ENCODE assay signal across 11 cellular contexts in the genomic region with DNA sequence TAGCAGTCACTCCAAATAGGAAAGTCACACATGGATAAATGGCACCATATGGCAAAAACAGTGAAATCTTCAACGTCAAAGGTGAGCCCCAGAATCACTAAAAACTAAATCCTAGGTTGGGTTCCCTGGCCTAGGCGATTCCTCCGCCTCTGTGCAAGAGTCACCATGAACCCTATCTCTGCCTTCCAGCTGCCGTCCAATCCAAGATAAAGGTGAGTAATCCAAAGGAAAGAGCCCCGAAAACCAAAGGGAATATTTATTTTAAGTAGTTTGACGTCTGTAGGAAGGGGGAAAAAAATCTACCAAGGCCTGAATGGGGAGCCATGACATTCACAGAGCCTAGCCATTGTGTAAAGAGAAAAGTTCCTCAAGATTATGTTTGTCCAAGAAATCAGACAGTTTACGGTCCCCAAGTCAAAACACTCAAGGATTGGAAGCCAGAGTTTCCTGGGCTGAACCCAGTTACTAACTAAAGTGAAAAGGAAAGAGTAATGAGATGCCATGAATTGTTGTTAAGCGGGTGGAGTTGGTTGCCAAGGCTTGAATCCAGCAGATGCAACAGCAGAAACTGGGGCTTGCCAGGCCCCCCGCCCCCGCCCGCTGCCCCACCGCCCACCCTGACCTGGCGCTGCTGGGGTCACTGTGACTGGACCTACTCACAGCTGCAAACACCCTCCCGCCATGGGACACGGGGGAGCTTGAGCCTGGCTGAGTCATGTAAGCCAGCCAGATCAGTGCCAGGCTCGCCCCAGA. TPM values are rescaled to one million over a fixed set of nuclear protein-coding genes. Genes with fewer than 3 reads are reported as not detected.
DNase-seq lines count a peak whose midpoint lies in the region; ATAC-seq and TF ChIP-seq lines count a peak whose summit lies in the region.
"Had no signal": no experiment of that assay in that cellular context is flagged by ENCODE, and none has a peak within 500 bp of the region (broad histone marks: within the 10 kb centered on the region; RNA-seq: fewer than 3 reads in every experiment).

No MANE protein-coding gene starts in this region.

- no peak overlapping the region for H3K4me3 ChIP-seq in OCI-LY7 (ENCODE audit: low read depth, low read length, poor library complexity, severe bottlenecking)
- H3K4me3 ChIP-seq: heart left ventricle had no signal

- BruUV-seq in OCI-LY7 (replicated peaks; lab: Mats Ljungman, UMichigan) = no TSS peak

- no peaks in the 10 kb centered on the region for H3K36me3 ChIP-seq in OCI-LY7 (ENCODE audit: insufficient read depth, low read length)
- H3K36me3 ChIP-seq: heart left ventricle had no signal

- peak overlapping the region; percentile 94 for H3K27ac Mint-ChIP-seq in activated CD4-positive, alpha-beta T cell treated with anti-CD3 and anti-CD28 coated beads, Interleukin-2, amount 10 ng/mL, durations not matched to agents 7 days and 5 days
- peak overlapping the region; percentile 18 for H3K27ac Mint-ChIP-seq in endothelial cell (ENCODE audit: unreplicated experiment)
- H3K27ac Mint-ChIP-seq in stimulated activated effector memory CD8-positive, alpha-beta T cell treated with anti-CD3 and anti-CD28 coated beads, Interleukin-12 subunit alpha, Interleukin-12 subunit beta, amount 100 ng/mL, for 72 hours = peak overlapping the region; percentile 95

- DNase-seq in activated CD4-positive, alpha-beta T cell treated with anti-CD3 and anti-CD28 coated beads, Interleukin-2, amount 10 ng/mL, durations not matched to agents 7 days and 5 days = no peak
- DNase-seq in activated CD4-positive, alpha-beta T cell treated with anti-CD3 and anti-CD28 coated beads for 4 hours = no peak
- DNase-seq in OCI-LY7 (ENCODE audit: low spot score) = no peak
- DNase-seq in endothelial cell (ENCODE audit: low spot score) = no peak
- DNase-seq in stimulated activated effector memory CD8-positive, alpha-beta T cell treated with anti-CD3 and anti-CD28 coated beads, Interleukin-12 subunit alpha, Interleukin-12 subunit beta, amount 100 ng/mL, for 72 hours (ENCODE audit: low spot score in 2 of 2) = peak in 1 of 2 donors; percentile 46
- no peak for DNase-seq in NCI-H2107 (lab: John Stamatoyannopoulos, UW)
- no peak for DNase-seq in nucleus accumbens (lab: John Stamatoyannopoulos, UW)
- DNase-seq: Calu3, heart left ventricle had no signal

- no peaks in the 10 kb centered on the region for H3K9me3 ChIP-seq in OCI-LY7 (ENCODE audit: low read length)
- H3K9me3 ChIP-seq: heart left ventricle had no signal

- CTCF ChIA-PET in activated CD4-positive, alpha-beta T cell treated with anti-CD3 and anti-CD28 coated beads, Interleukin-2, amount 10 ng/mL, durations not matched to agents 7 days and 5 days (lab: Charles Lee) = interaction anchor here (0.9 to 2.4 kb wide), 6 partner anchors 74 to 589 kb away, joined by 3 to 14 read pairs (median 4); no protein-coding TSS in a partner anchor
- CTCF ChIA-PET in OCI-LY7 (lab: Charles Lee; ENCODE audit: unreplicated experiment) = interaction anchor here (1.5 to 4.6 kb wide), 6 partner anchors 8 to 108 kb away, joined by 4 to 78 read pairs (median 6); no protein-coding TSS in a partner anchor

- peak overlapping the region; percentile 90; the same call in 1 of the 2 replicates for H2AFZ ChIP-seq in OCI-LY7 (ENCODE audit: low read length)

- H3K9me2 ChIP-seq in OCI-LY7 (ENCODE audit: insufficient read depth, low read length) = no peaks in the 10 kb centered on the region

- peak overlapping the region; percentile 74 for H3K4me2 ChIP-seq in OCI-LY7 (ENCODE audit: low read length)

- peaks cover 100% of the 10 kb centered on the region for H3K4me1 ChIP-seq in OCI-LY7 (ENCODE audit: insufficient read depth, low read length, poor library complexity, severe bottlenecking)

- ATAC-seq in stimulated activated effector memory CD8-positive, alpha-beta T cell treated with anti-CD3 and anti-CD28 coated beads, Interleukin-12 subunit alpha, Interleukin-12 subunit beta, amount 100 ng/mL, for 72 hours = no peak
- ATAC-seq in GM19452 (IDR thresholded peaks at IDR 0.05; ENCODE audit: unreplicated experiment) = no peak
- ATAC-seq: esophagus mucosa had no signal

- peaks cover 8% of the 10 kb centered on the region for H3K36me3 Mint-ChIP-seq in activated CD4-positive, alpha-beta T cell treated with anti-CD3 and anti-CD28 coated beads, Interleukin-2, amount 10 ng/mL, durations not matched to agents 7 days and 5 days (ENCODE audit: low read depth)
- H3K36me3 Mint-ChIP-seq in endothelial cell (ENCODE audit: low read depth, unreplicated experiment) = peaks cover 3% of the 10 kb centered on the region
- H3K36me3 Mint-ChIP-seq in stimulated activated effector memory CD8-positive, alpha-beta T cell treated with anti-CD3 and anti-CD28 coated beads, Interleukin-12 subunit alpha, Interleukin-12 subunit beta, amount 100 ng/mL, for 72 hours = peaks cover 11% of the 10 kb centered on the region

- no peak for TF ChIP-seq CTCF in OCI-LY7 (conservative IDR thresholded peaks at IDR 0.05; ENCODE audit: low read length)
- no peak for TF ChIP-seq CTCF in endothelial cell (IDR thresholded peaks at IDR 0.05; ENCODE audit: unreplicated experiment)

- no peaks in the 10 kb centered on the region for H3K27me3 Mint-ChIP-seq in activated CD4-positive, alpha-beta T cell treated with anti-CD3 and anti-CD28 coated beads, Interleukin-2, amount 10 ng/mL, durations not matched to agents 7 days and 5 days
- no peaks in the 10 kb centered on the region for H3K27me3 Mint-ChIP-seq in endothelial cell (ENCODE audit: unreplicated experiment)

- no peaks in the 10 kb centered on the region for H4K20me1 ChIP-seq in OCI-LY7 (ENCODE audit: insufficient read depth, low read length)

- POLR2A ChIA-PET in activated CD4-positive, alpha-beta T cell treated with anti-CD3 and anti-CD28 coated beads, Interleukin-2, amount 10 ng/mL, durations not matched to agents 7 days and 5 days (lab: Charles Lee) = interaction anchor here (0.8 to 1.5 kb wide), 2 partner anchors 101 to 114 kb away, joined by 3 to 6 read pairs; no protein-coding TSS in a partner anchor
- POLR2A ChIA-PET in OCI-LY7 (lab: Charles Lee) = interaction anchor here (0.6 to 16.8 kb wide), 16 partner anchors 19 to 456 kb away, joined by 3 to 631 read pairs (median 5); no protein-coding TSS in a partner anchor

- intact Hi-C loops in OCI-LY7 (cut with micrococcal nuclease; ENCODE audit: unreplicated experiment) = no loop called here

- no peaks in the 10 kb centered on the region for H3K9me3 Mint-ChIP-seq in activated CD4-positive, alpha-beta T cell treated with anti-CD3 and anti-CD28 coated beads, Interleukin-2, amount 10 ng/mL, durations not matched to agents 7 days and 5 days
- H3K9me3 Mint-ChIP-seq in endothelial cell (ENCODE audit: unreplicated experiment) = no peaks in the 10 kb centered on the region
- no peaks in the 10 kb centered on the region for H3K9me3 Mint-ChIP-seq in stimulated activated effector memory CD8-positive, alpha-beta T cell treated with anti-CD3 and anti-CD28 coated beads, Interleukin-12 subunit alpha, Interleukin-12 subunit beta, amount 100 ng/mL, for 72 hours

- peak overlapping the region; percentile 97 for H3K27ac ChIP-seq in OCI-LY7 (ENCODE audit: low read depth, low read length, poor library complexity, severe bottlenecking)

- H3K4me1 Mint-ChIP-seq in activated CD4-positive, alpha-beta T cell treated with anti-CD3 and anti-CD28 coated beads, Interleukin-2, amount 10 ng/mL, durations not matched to agents 7 days and 5 days = peaks cover 97% of the 10 kb centered on the region
- peaks cover 74% of the 10 kb centered on the region for H3K4me1 Mint-ChIP-seq in endothelial cell (ENCODE audit: unreplicated experiment)
- peaks cover 100% of the 10 kb centered on the region for H3K4me1 Mint-ChIP-seq in stimulated activated effector memory CD8-positive, alpha-beta T cell treated with anti-CD3 and anti-CD28 coated beads, Interleukin-12 subunit alpha, Interleukin-12 subunit beta, amount 100 ng/mL, for 72 hours

- H3K4me3 Mint-ChIP-seq in activated CD4-positive, alpha-beta T cell treated with anti-CD3 and anti-CD28 coated beads, Interleukin-2, amount 10 ng/mL, durations not matched to agents 7 days and 5 days = peak overlapping the region; percentile 4
- no peak overlapping the region for H3K4me3 Mint-ChIP-seq in endothelial cell (ENCODE audit: unreplicated experiment)
- H3K4me3 Mint-ChIP-seq in stimulated activated effector memory CD8-positive, alpha-beta T cell treated with anti-CD3 and anti-CD28 coated beads, Interleukin-12 subunit alpha, Interleukin-12 subunit beta, amount 100 ng/mL, for 72 hours = peak overlapping the region; percentile 68

- no peaks in the 10 kb centered on the region; the same call in 1 of the 2 replicates for H3K79me2 ChIP-seq in OCI-LY7 (ENCODE audit: insufficient read depth, low read depth, low read length)

RNA-seq across cellular contexts. Expression of a gene that starts 39.7 kb away (rescaled TPM):
- total RNA-seq in activated CD4-positive, alpha-beta T cell treated with anti-CD3 and anti-CD28 coated beads, Interleukin-2, amount 10 ng/mL, durations not matched to agents 7 days and 5 days = 100 to 1,000 TPM; 580 to 648 TPM
- total RNA-seq in OCI-LY7 (2014; rRNA removed; shearing (Covaris generic)) = 203 and 210 TPM in 2 replicates
- total RNA-seq in OCI-LY7 (2022) (466 and 503 TPM in 2 replicates), endothelial cell (ENCODE audit: unreplicated experiment) (309 TPM)

Comparison
In these comparisons a context has a peak if more than half of its experiments do, and no peak if none do; other contexts are left out.
1. H3K27ac Mint-ChIP-seq: peak in every context shown above with its lines; median percentile 95 in stimulated activated effector memory CD8-positive, alpha-beta T cell treated with anti-CD3 and anti-CD28 coated beads, Interleukin-12 subunit alpha, Interleukin-12 subunit beta, amount 100 ng/mL, for 72 hours; 94 in activated CD4-positive, alpha-beta T cell treated with anti-CD3 and anti-CD28 coated beads, Interleukin-2, amount 10 ng/mL, durations not matched to agents 7 days and 5 days; 18 in endothelial cell.